Comparison of ENCODE assay signal across 10 cellular contexts in the genomic region with DNA sequence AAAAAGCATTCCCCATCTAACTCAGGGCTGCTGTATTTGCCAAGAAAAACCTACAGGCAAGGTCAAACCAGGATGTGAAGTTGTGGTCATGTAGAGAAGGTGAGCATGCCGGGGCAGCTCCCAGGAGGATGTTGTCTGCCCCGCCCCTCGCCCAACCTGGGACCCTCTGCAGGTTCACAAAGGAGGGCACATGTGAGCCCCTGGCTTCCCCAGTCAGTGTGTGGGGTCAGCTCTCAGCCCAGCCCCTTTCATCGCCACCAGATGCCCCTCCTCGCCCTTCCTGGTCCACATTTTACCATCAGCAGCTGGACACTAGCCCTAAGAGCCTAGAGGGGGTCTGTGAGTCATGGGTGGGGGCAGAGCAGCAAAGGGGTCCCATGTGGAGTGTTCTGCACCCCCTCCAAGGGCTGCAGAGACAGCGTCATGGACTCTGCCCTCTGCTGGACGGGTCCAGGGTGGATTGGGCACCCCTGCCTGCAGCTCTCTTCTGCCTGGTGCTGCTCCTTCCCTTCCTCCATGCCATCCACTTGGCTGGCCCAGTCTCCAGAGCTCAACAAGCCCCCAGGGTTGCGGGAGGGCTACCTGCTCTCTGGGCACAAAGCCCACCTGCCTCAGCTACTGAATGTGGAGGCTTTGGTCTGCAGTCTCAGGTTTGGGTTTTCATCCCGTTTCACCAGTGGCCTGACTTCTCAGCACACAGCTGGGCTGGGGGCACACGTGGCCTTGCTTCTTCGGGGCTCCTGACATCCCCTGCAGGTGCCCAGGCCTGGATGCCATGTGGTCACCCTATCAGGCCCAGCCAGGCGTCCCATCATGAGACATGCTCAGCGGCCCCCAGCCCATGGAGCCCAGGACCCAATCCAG. TPM values are rescaled to one million over a fixed set of nuclear protein-coding genes. Genes with fewer than 3 reads are reported as not detected.
DNase-seq lines count a peak whose midpoint lies in the region; ATAC-seq, FAIRE-seq and TF ChIP-seq lines count a peak whose summit lies in the region.
"Had no signal": no experiment of that assay in that cellular context is flagged by ENCODE, and none has a peak within 500 bp of the region (broad histone marks: within the 10 kb centered on the region; RNA-seq: fewer than 3 reads in every experiment).

No MANE protein-coding gene starts in this region.

- POLR2A ChIA-PET in HepG2 (lab: Yijun Ruan, JAX), result no interaction called here

- ATAC-seq in Right ventricle myocardium inferior (no peak), HepG2 (no peak)

- H3K9me3 Mint-ChIP-seq in activated T-helper 1 cell treated with anti-CD3 and anti-CD28 coated beads, Interleukin-12 subunit alpha, Interleukin-12 subunit beta, Interleukin-2, Interleukin-4 antibody, amounts not matched to agents 30 ng/mL and 10 ng/mL and 1 ng/mL, durations not matched to agents 14 hours and 24 hours and 36 hours, result no peaks in the 10 kb centered on the region

- no peak overlapping the region for H3K4me2 ChIP-seq in HepG2 (ENCODE audit: low read depth, low read length)

- no peaks in the 10 kb centered on the region for H3K27me3 Mint-ChIP-seq in activated T-helper 1 cell treated with anti-CD3 and anti-CD28 coated beads, Interleukin-12 subunit alpha, Interleukin-12 subunit beta, Interleukin-2, Interleukin-4 antibody, amounts not matched to agents 30 ng/mL and 10 ng/mL and 1 ng/mL, durations not matched to agents 14 hours and 24 hours and 36 hours (ENCODE audit: insufficient read depth)

- peak overlapping the region; percentile 95 for H3K4me3 Mint-ChIP-seq in activated T-helper 1 cell treated with anti-CD3 and anti-CD28 coated beads, Interleukin-12 subunit alpha, Interleukin-12 subunit beta, Interleukin-2, Interleukin-4 antibody, amounts not matched to agents 30 ng/mL and 10 ng/mL and 1 ng/mL, durations not matched to agents 14 hours and 24 hours and 36 hours

- TF ChIP-seq EP300 in HepG2 (IDR thresholded peaks at IDR 0.05; ENCODE audit: low read depth in 2 of 2, low read length in 2 of 2), result no peak
- TF ChIP-seq EP300 in HepG2 (CRISPR knock-in tag; IDR thresholded peaks at IDR 0.05; ENCODE audit: borderline replicate concordance), result no peak

- WGBS in HepG2 (ENCODE audit: low lambda C conversion rate), result 54% methylated on average over 6 of the region's 13 CpGs
- WGBS in small intestine, 3 donors, result 70 to 83% (median 77%) methylated on average over 13 of the region's 13 CpGs

- CTCF ChIA-PET in HepG2 (lab: Yijun Ruan, JAX; ENCODE audit: low intra/inter-chr PET ratio, low total read pairs), result no interaction called here

- H3K36me3 Mint-ChIP-seq in activated T-helper 1 cell treated with anti-CD3 and anti-CD28 coated beads, Interleukin-12 subunit alpha, Interleukin-12 subunit beta, Interleukin-2, Interleukin-4 antibody, amounts not matched to agents 30 ng/mL and 10 ng/mL and 1 ng/mL, durations not matched to agents 14 hours and 24 hours and 36 hours (ENCODE audit: low read depth), result peaks cover 49% of the 10 kb centered on the region

- H3K27ac Mint-ChIP-seq in activated T-helper 1 cell treated with anti-CD3 and anti-CD28 coated beads, Interleukin-12 subunit alpha, Interleukin-12 subunit beta, Interleukin-2, Interleukin-4 antibody, amounts not matched to agents 30 ng/mL and 10 ng/mL and 1 ng/mL, durations not matched to agents 14 hours and 24 hours and 36 hours, result peak overlapping the region; percentile 81

- TF ChIP-seq RAD21 in HepG2 (CRISPR knock-in tag; IDR thresholded peaks at IDR 0.05), result no peak

- FAIRE-seq in HepG2 (lab: Jason Lieb, UNC) (no peak), small intestine (lab: Jason Lieb, UNC) (no peak)
- FAIRE-seq: D721Med had no signal

- no peaks in the 10 kb centered on the region for H3K9me3 ChIP-seq in right atrium auricular region
- H3K9me3 ChIP-seq in HepG2 (ENCODE audit: low read length), result no peaks in the 10 kb centered on the region
- no peaks in the 10 kb centered on the region for H3K9me3 ChIP-seq in small intestine (ENCODE audit: control insufficient read depth, low read depth)
- H3K9me3 ChIP-seq: tibial artery had no signal

- peak overlapping the region; percentile 94 to 96 for H3K27ac ChIP-seq in right atrium auricular region
- no peak overlapping the region for H3K27ac ChIP-seq in HepG2 (ENCODE audit: extremely low read length, insufficient read depth, low read length)
- H3K27ac ChIP-seq in small intestine (ENCODE audit: low read depth in 1 of 2, low read length in 1 of 2), result peak overlapping the region in 1 of 2 donors; percentile 20

- peaks cover 7% of the 10 kb centered on the region; the same call in 1 of the 2 replicates for H4K20me1 ChIP-seq in HepG2 (ENCODE audit: insufficient read depth, low read length)

- peak in 1 of 2 donors; percentile 37 for TF ChIP-seq CTCF in right atrium auricular region (IDR thresholded peaks at IDR 0.05)
- peak; percentile 65 for TF ChIP-seq CTCF in HepG2 (CRISPR knock-in tag; IDR thresholded peaks at IDR 0.05)

- no peaks in the 10 kb centered on the region for H3K79me2 ChIP-seq in HepG2 (ENCODE audit: insufficient read depth, low read length)

- no peak for TF ChIP-seq POLR2A in HepG2 (IDR thresholded peaks at IDR 0.05; ENCODE audit: insufficient read depth in 1 of 2, low read depth in 2 of 2, low read length in 2 of 2)

- H2AFZ ChIP-seq in HepG2 (ENCODE audit: low read length), result no peak overlapping the region

- DNase-seq in right atrium auricular region (ENCODE audit: low spot score) (no peak), Right ventricle myocardium inferior (ENCODE audit: missing footprints) (no peak), HepG2 (ENCODE audit: low spot score) (no peak), small intestine (no peak), Kasumi-1 (lab: John Stamatoyannopoulos, UW) (no peak), amygdala (lab: John Stamatoyannopoulos, UW) (no peak)
- DNase-seq in activated T-helper 1 cell treated with anti-CD3 and anti-CD28 coated beads, Interleukin-12 subunit alpha, Interleukin-12 subunit beta, Interleukin-2, Interleukin-4 antibody, amounts not matched to agents 30 ng/mL and 10 ng/mL and 1 ng/mL, durations not matched to agents 14 hours and 24 hours and 36 hours (ENCODE audit: low spot score), result no peak
- DNase-seq in stimulated activated naive CD4-positive, alpha-beta T cell (lab: John Stamatoyannopoulos, UW), result no peak

- in situ Hi-C loops in HepG2 (cut with HindIII; ENCODE audit: extremely low pct_ligation_motif_present, low pct_unique_long_range_greater_than_20kb), result no loop called here

- H3K4me3 ChIP-seq in right atrium auricular region, result no peak overlapping the region
- H3K4me3 ChIP-seq in HepG2 (replicated peaks in 1 of 3; ENCODE audit: insufficient read depth in 1 of 3, low read depth in 2 of 3, low read length in 3 of 3), result no peak overlapping the region
- no peak overlapping the region for H3K4me3 ChIP-seq in small intestine (ENCODE audit: low read depth in 1 of 2, low read length in 2 of 2)
- H3K4me3 ChIP-seq: tibial artery had no signal

- peaks cover 78% of the 10 kb centered on the region for H3K4me1 Mint-ChIP-seq in activated T-helper 1 cell treated with anti-CD3 and anti-CD28 coated beads, Interleukin-12 subunit alpha, Interleukin-12 subunit beta, Interleukin-2, Interleukin-4 antibody, amounts not matched to agents 30 ng/mL and 10 ng/mL and 1 ng/mL, durations not matched to agents 14 hours and 24 hours and 36 hours (ENCODE audit: low read depth)

- H3K27me3 ChIP-seq in right atrium auricular region (no peaks in the 10 kb centered on the region), HepG2 (ENCODE audit: control insufficient read depth in 1 of 2, insufficient read depth in 2 of 2, low read length in 2 of 2) (peaks cover 3 to 9% of the 10 kb centered on the region in 2 experiments; a peak in 3 of 5 replicates), small intestine (ENCODE audit: control insufficient read depth in 2 of 2, insufficient read depth in 2 of 2, low read length in 2 of 2) (no peaks in the 10 kb centered on the region)
- H3K27me3 ChIP-seq: tibial artery had no signal

- intact Hi-C loops in Right ventricle myocardium inferior (cut with DNase I), result loop anchor here (10.0 kb wide), 1 partner anchor 454 kb away; a partner anchor contains a TSS
- intact Hi-C loops in activated T-helper 1 cell treated with anti-CD3 and anti-CD28 coated beads, Interleukin-12 subunit alpha, Interleukin-12 subunit beta, Interleukin-2, Interleukin-4 antibody, amounts not matched to agents 30 ng/mL and 10 ng/mL and 1 ng/mL, durations not matched to agents 14 hours and 24 hours and 36 hours (cut with micrococcal nuclease), result loop anchor here (1.0 to 5.0 kb wide), 3 partner anchors 22 to 457 kb away; a partner anchor contains a TSS
- intact Hi-C loops in HepG2 (cut with micrococcal nuclease; ENCODE audit: unreplicated experiment), result no loop called here

- peaks cover 10% of the 10 kb centered on the region for H3K36me3 ChIP-seq in right atrium auricular region
- 0 out of 5 replicates have a peak, but pooled peaks cover 0 to 3% of the 10 kb centered on the region in 2 experiments for H3K36me3 ChIP-seq in HepG2 (replicated peaks in 1 of 2; ENCODE audit: control insufficient read depth in 1 of 2, insufficient read depth in 2 of 2, low read length in 2 of 2)
- H3K36me3 ChIP-seq in small intestine (ENCODE audit: control insufficient read depth in 2 of 2, insufficient read depth in 2 of 2, low read length in 2 of 2), result no peaks in the 10 kb centered on the region

- peaks cover 0 to 74% of the 10 kb centered on the region in 2 donors for H3K4me1 ChIP-seq in right atrium auricular region
- H3K4me1 ChIP-seq in HepG2 (ENCODE audit: insufficient read depth, low read length), result peaks cover 55% of the 10 kb centered on the region
- H3K4me1 ChIP-seq in small intestine (ENCODE audit: control insufficient read depth in 2 of 2, insufficient read depth in 1 of 2, low read depth in 1 of 2, low read length in 1 of 2), result no peaks in the 10 kb centered on the region

- H3K9ac ChIP-seq in HepG2 (ENCODE audit: insufficient read depth, low read depth, low read length), result no peak overlapping the region

- BruUV-seq in HepG2 (replicated peaks; lab: Mats Ljungman, UMichigan), result no TSS peak

RNA-seq across cellular contexts. Expression of a gene that starts 3.7 kb away (rescaled TPM):
- total RNA-seq in right atrium auricular region (10 to 100 TPM; 32.4 to 86.3 TPM), Right ventricle myocardium inferior (43.6 TPM), HepG2 (2016; rRNA removed; fragmentation: Illumina TruSeq; extraction: Trizol) (3.2 and 3.8 TPM in 2 replicates)
- 30.9 and 35.0 TPM in 2 replicates for total RNA-seq in activated T-helper 1 cell treated with anti-CD3 and anti-CD28 coated beads, Interleukin-12 subunit alpha, Interleukin-12 subunit beta, Interleukin-2, Interleukin-4 antibody, amounts not matched to agents 30 ng/mL and 10 ng/mL and 1 ng/mL, durations not matched to agents 14 hours and 24 hours and 36 hours
- 1.5 TPM in 2 replicates for total RNA-seq in HepG2 (2016; cell fraction: cytosol; rRNA removed; fragmentation: Illumina TruSeq; extraction: Trizol; ENCODE audit: low read depth)
- total RNA-seq in HepG2 (2016; cell fraction: insoluble cytoplasmic fraction; rRNA removed; fragmentation: Illumina TruSeq; extraction: Trizol), result 3.0 and 4.1 TPM in 2 replicates
- 2.6 and 2.8 TPM in 2 replicates for total RNA-seq in HepG2 (2016; cell fraction: membrane; rRNA removed; fragmentation: Illumina TruSeq; extraction: Trizol)
- 1.9 and 2.3 TPM in 2 replicates for total RNA-seq in HepG2 (2016; cell fraction: nucleus; rRNA removed; fragmentation: Illumina TruSeq; extraction: Trizol)
- polyA plus RNA-seq in HepG2 (2011; rRNA removed) (2.9 TPM in 2 replicates), small intestine (10 to 100 TPM in 2 of 3 donors, 1 to 10 TPM in 1; 2.2 to 12.2 (median 12.0) TPM)
- 1.7 and 4.1 TPM in 2 replicates for polyA plus RNA-seq in HepG2 (2011; cell fraction: cytosol; rRNA removed)
- polyA plus RNA-seq in HepG2 (2011; cell fraction: nucleus; rRNA removed), result 3.9 and 4.0 TPM in 2 replicates
- polyA plus RNA-seq in HepG2 (2012), result 0.71 and 1.4 TPM in 2 replicates
- 0.36 and 0.54 TPM in 2 replicates for polyA plus RNA-seq in HepG2 (2016; cell fraction: cytosol; fragmentation: Illumina TruSeq; extraction: Trizol; ENCODE audit: low read depth)
- polyA plus RNA-seq in HepG2 (2016; cell fraction: insoluble cytoplasmic fraction; fragmentation: Illumina TruSeq; extraction: Trizol; ENCODE audit: low read depth), result 2.4 and 2.7 TPM in 2 replicates
- polyA plus RNA-seq in HepG2 (2016; cell fraction: membrane; fragmentation: Illumina TruSeq; extraction: Trizol; ENCODE audit: low read depth), result 1.1 and 1.4 TPM in 2 replicates
- 2.7 TPM in 2 replicates for polyA plus RNA-seq in HepG2 (2016; cell fraction: nucleus; fragmentation: Illumina TruSeq; extraction: Trizol; ENCODE audit: insufficient read depth, low read depth)
- polyA minus RNA-seq in HepG2 (2011; rRNA and poly(A)+ RNA removed; ENCODE audit: low replicate concordance), result 2.0 and 6.9 TPM in 2 replicates
- polyA minus RNA-seq in HepG2 (2011; cell fraction: cytosol; rRNA and poly(A)+ RNA removed), result 1.5 and 3.6 TPM in 2 replicates
- polyA minus RNA-seq in HepG2 (2011; cell fraction: nucleus; rRNA and poly(A)+ RNA removed), result 2.1 and 3.0 TPM in 2 replicates

RNA-seq across cellular contexts. Expression of a gene that starts 46.1 kb away (rescaled TPM):
- 10 to 100 TPM; 47.9 to 61.4 TPM for total RNA-seq in right atrium auricular region
- total RNA-seq in Right ventricle myocardium inferior, result 64.2 TPM
- 47.9 and 50.2 TPM in 2 replicates for total RNA-seq in activated T-helper 1 cell treated with anti-CD3 and anti-CD28 coated beads, Interleukin-12 subunit alpha, Interleukin-12 subunit beta, Interleukin-2, Interleukin-4 antibody, amounts not matched to agents 30 ng/mL and 10 ng/mL and 1 ng/mL, durations not matched to agents 14 hours and 24 hours and 36 hours
- 34.4 and 34.8 TPM in 2 replicates for total RNA-seq in HepG2 (2016; rRNA removed; fragmentation: Illumina TruSeq; extraction: Trizol)
- total RNA-seq in HepG2 (2016; cell fraction: cytosol; rRNA removed; fragmentation: Illumina TruSeq; extraction: Trizol; ENCODE audit: low read depth), result 28.6 and 28.9 TPM in 2 replicates
- 29.0 and 35.2 TPM in 2 replicates for total RNA-seq in HepG2 (2016; cell fraction: insoluble cytoplasmic fraction; rRNA removed; fragmentation: Illumina TruSeq; extraction: Trizol)
- 73.3 and 76.2 TPM in 2 replicates for total RNA-seq in HepG2 (2016; cell fraction: membrane; rRNA removed; fragmentation: Illumina TruSeq; extraction: Trizol)
- 17.3 and 21.4 TPM in 2 replicates for total RNA-seq in HepG2 (2016; cell fraction: nucleus; rRNA removed; fragmentation: Illumina TruSeq; extraction: Trizol)
- 17.7 and 19.6 TPM in 2 replicates for polyA plus RNA-seq in HepG2 (2011; rRNA removed)
- polyA plus RNA-seq in HepG2 (2011; cell fraction: cytosol; rRNA removed), result 18.1 TPM in 2 replicates
- 13.1 and 14.3 TPM in 2 replicates for polyA plus RNA-seq in HepG2 (2011; cell fraction: nucleus; rRNA removed)
- 15.9 and 18.6 TPM in 2 replicates for polyA plus RNA-seq in HepG2 (2012)
- polyA plus RNA-seq in HepG2 (2016; cell fraction: cytosol; fragmentation: Illumina TruSeq; extraction: Trizol; ENCODE audit: low read depth), result 37.7 and 38.6 TPM in 2 replicates
- polyA plus RNA-seq in HepG2 (2016; cell fraction: insoluble cytoplasmic fraction; fragmentation: Illumina TruSeq; extraction: Trizol; ENCODE audit: low read depth), result 28.6 and 34.2 TPM in 2 replicates
- 64.1 and 65.3 TPM in 2 replicates for polyA plus RNA-seq in HepG2 (2016; cell fraction: membrane; fragmentation: Illumina TruSeq; extraction: Trizol; ENCODE audit: low read depth)
- 29.3 and 31.8 TPM in 2 replicates for polyA plus RNA-seq in HepG2 (2016; cell fraction: nucleus; fragmentation: Illumina TruSeq; extraction: Trizol; ENCODE audit: insufficient read depth, low read depth)
- polyA minus RNA-seq in HepG2 (2011; rRNA and poly(A)+ RNA removed; ENCODE audit: low replicate concordance), result 5.1 and 12.9 TPM in 2 replicates
- polyA minus RNA-seq in HepG2 (2011; cell fraction: cytosol; rRNA and poly(A)+ RNA removed), result 8.3 and 8.7 TPM in 2 replicates
- polyA minus RNA-seq in HepG2 (2011; cell fraction: nucleus; rRNA and poly(A)+ RNA removed), result 6.7 and 10.4 TPM in 2 replicates
- 10 to 100 TPM; 19.0 to 26.2 (median 20.0) TPM for polyA plus RNA-seq in small intestine
